ENCODE assay signal across 8 cellular contexts in genomic region chr11:19714093-19714386, GRCh38. TPM values are rescaled to one million over a fixed set of nuclear protein-coding genes. Genes with fewer than 3 reads are reported as not detected.
DNase-seq lines count a peak whose midpoint lies in the region; ATAC-seq, FAIRE-seq and TF ChIP-seq lines count a peak whose summit lies in the region.

No MANE protein-coding gene starts in this region.

- H3K4me1 Mint-ChIP-seq in central memory CD8-positive, alpha-beta T cell = peaks cover 20% of the 10 kb centered on the region

- no peak for TF ChIP-seq RAD21 in A549 (conservative IDR thresholded peaks at IDR 0.05 in 1 of 2, IDR thresholded peaks at IDR 0.05 in 1 of 2)

- H3K36me3 Mint-ChIP-seq in central memory CD8-positive, alpha-beta T cell (ENCODE audit: insufficient read depth) = peaks cover 3% of the 10 kb centered on the region

- H3K4me1 ChIP-seq in A549 (peaks cover 36% of the 10 kb centered on the region), muscle layer of duodenum (ENCODE audit: control insufficient read depth in 1 of 2, insufficient read depth in 2 of 2, low read length in 2 of 2) (peaks cover 0 to 6% of the 10 kb centered on the region in 2 donors), mucosa of descending colon (ENCODE audit: low read depth) (peaks cover 21% of the 10 kb centered on the region)

- ATAC-seq in A549 = no peak
- ATAC-seq in central memory CD8-positive, alpha-beta T cell (replicated peaks; ENCODE audit: extremely low read depth, poor library complexity, severe bottlenecking) = no peak
- ATAC-seq in GM19035 (IDR thresholded peaks at IDR 0.05; ENCODE audit: unreplicated experiment) = no peak
- ATAC-seq in HG03135 (IDR thresholded peaks at IDR 0.05; ENCODE audit: unreplicated experiment) = no peak
- ATAC-seq in mucosa of descending colon = no peak

- H3K27me3 Mint-ChIP-seq in central memory CD8-positive, alpha-beta T cell = peaks cover 29% of the 10 kb centered on the region

- WGBS in A549 (ENCODE audit: missing lambda C conversion rate) = 62% methylated on average over 17 of the region's 17 CpGs

- H3K9me3 ChIP-seq in A549 (no peaks in the 10 kb centered on the region), muscle layer of duodenum (ENCODE audit: control insufficient read depth in 1 of 2, low read length in 2 of 2) (no peaks in the 10 kb centered on the region), mucosa of descending colon (no peaks in the 10 kb centered on the region)

- H3K4me2 ChIP-seq in A549 = peak overlapping the region; percentile 87

- CTCF ChIA-PET in A549 (lab: Yijun Ruan, JAX) = no interaction called here

- no peak for TF ChIP-seq EP300 in A549 (IDR thresholded peaks at IDR 0.05)

- peak overlapping the region; percentile 21 to 87; a peak in 3 of 6 replicates for H3K27ac ChIP-seq in A549
- peak overlapping the region; percentile 92 for H3K27ac ChIP-seq in muscle layer of duodenum (ENCODE audit: low read length)

- POLR2A ChIA-PET in A549 (lab: Yijun Ruan, JAX) = no interaction called here

- no peak for TF ChIP-seq POLR2A in A549 (IDR thresholded peaks at IDR 0.05; ENCODE audit: low read length)

- H3K36me3 ChIP-seq in muscle layer of duodenum (ENCODE audit: control insufficient read depth in 1 of 2, insufficient read depth in 2 of 2, low read length in 2 of 2) (no peaks in the 10 kb centered on the region), mucosa of descending colon (ENCODE audit: low read depth) (no peaks in the 10 kb centered on the region)

- no peak for TF ChIP-seq CTCF in A549 (IDR thresholded peaks at IDR 0.05)
- no peak for TF ChIP-seq CTCF in mucosa of descending colon (IDR thresholded peaks at IDR 0.05)

- DNase-seq in A549 (ENCODE audit: low read depth in 1 of 2, low spot score in 1 of 2) (no peak), HS-27A (ENCODE audit: low read depth) (peak; percentile 20), NCI-H526 treated with DMSO at 0.1 percent for 48 hours (lab: John Stamatoyannopoulos, UW) (no peak), mucosa of descending colon (no peak)
- DNase-seq in central memory CD8-positive, alpha-beta T cell (ENCODE audit: low spot score in 2 of 2) = no peak

- H3K27ac Mint-ChIP-seq in central memory CD8-positive, alpha-beta T cell (ENCODE audit: low read depth) = no peak overlapping the region

- H3K9me3 Mint-ChIP-seq in central memory CD8-positive, alpha-beta T cell = no peaks in the 10 kb centered on the region

- peaks cover 11% of the 10 kb centered on the region for H3K27me3 ChIP-seq in muscle layer of duodenum (ENCODE audit: low read depth, low read length)

- peak overlapping the region; percentile 49 for H3K4me3 ChIP-seq in A549
- peak overlapping the region; percentile 65 to 86 for H3K4me3 ChIP-seq in muscle layer of duodenum (ENCODE audit: low read depth in 1 of 2, low read length in 2 of 2)
- no peak overlapping the region for H3K4me3 ChIP-seq in mucosa of descending colon

- intact Hi-C loops in mucosa of descending colon (cut with DNase I, micrococcal nuclease) = no loop called here

- no peak for FAIRE-seq in A549 (lab: Jason Lieb, UNC)

- H3K4me3 Mint-ChIP-seq in central memory CD8-positive, alpha-beta T cell = peak overlapping the region; percentile 95

TF ChIP-seq in A549, 52 proteins besides CTCF, POLR2A, EP300 and RAD21:
- no peak for TF ChIP-seq PHF8 (IDR thresholded peaks at IDR 0.05; ENCODE audit: borderline replicate concordance, low read depth)
- TF ChIP-seq KDM1A (IDR thresholded peaks at IDR 0.05; ENCODE audit: low read depth) = no peak
- TF ChIP-seq, protein P1, sequence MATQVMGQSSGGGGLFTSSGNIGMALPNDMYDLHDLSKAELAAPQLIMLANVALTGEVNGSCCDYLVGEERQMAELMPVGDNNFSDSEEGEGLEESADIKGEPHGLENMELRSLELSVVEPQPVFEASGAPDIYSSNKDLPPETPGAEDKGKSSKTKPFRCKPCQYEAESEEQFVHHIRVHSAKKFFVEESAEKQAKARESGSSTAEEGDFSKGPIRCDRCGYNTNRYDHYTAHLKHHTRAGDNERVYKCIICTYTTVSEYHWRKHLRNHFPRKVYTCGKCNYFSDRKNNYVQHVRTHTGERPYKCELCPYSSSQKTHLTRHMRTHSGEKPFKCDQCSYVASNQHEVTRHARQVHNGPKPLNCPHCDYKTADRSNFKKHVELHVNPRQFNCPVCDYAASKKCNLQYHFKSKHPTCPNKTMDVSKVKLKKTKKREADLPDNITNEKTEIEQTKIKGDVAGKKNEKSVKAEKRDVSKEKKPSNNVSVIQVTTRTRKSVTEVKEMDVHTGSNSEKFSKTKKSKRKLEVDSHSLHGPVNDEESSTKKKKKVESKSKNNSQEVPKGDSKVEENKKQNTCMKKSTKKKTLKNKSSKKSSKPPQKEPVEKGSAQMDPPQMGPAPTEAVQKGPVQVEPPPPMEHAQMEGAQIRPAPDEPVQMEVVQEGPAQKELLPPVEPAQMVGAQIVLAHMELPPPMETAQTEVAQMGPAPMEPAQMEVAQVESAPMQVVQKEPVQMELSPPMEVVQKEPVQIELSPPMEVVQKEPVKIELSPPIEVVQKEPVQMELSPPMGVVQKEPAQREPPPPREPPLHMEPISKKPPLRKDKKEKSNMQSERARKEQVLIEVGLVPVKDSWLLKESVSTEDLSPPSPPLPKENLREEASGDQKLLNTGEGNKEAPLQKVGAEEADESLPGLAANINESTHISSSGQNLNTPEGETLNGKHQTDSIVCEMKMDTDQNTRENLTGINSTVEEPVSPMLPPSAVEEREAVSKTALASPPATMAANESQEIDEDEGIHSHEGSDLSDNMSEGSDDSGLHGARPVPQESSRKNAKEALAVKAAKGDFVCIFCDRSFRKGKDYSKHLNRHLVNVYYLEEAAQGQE (IDR thresholded peaks at IDR 0.05) = no peak
- TF ChIP-seq HDAC2 (IDR thresholded peaks at IDR 0.05) = no peak
- TF ChIP-seq HOXA7 (CRISPR knock-in tag; IDR thresholded peaks at IDR 0.05) = no peak
- TF ChIP-seq FOSL2 (IDR thresholded peaks at IDR 0.05) = no peak
- TF ChIP-seq FOSL2 (CRISPR knock-in tag; IDR thresholded peaks at IDR 0.05) = no peak
- TF ChIP-seq EHMT2 (IDR thresholded peaks at IDR 0.05; ENCODE audit: low read depth) = no peak
- TF ChIP-seq, protein P2, sequence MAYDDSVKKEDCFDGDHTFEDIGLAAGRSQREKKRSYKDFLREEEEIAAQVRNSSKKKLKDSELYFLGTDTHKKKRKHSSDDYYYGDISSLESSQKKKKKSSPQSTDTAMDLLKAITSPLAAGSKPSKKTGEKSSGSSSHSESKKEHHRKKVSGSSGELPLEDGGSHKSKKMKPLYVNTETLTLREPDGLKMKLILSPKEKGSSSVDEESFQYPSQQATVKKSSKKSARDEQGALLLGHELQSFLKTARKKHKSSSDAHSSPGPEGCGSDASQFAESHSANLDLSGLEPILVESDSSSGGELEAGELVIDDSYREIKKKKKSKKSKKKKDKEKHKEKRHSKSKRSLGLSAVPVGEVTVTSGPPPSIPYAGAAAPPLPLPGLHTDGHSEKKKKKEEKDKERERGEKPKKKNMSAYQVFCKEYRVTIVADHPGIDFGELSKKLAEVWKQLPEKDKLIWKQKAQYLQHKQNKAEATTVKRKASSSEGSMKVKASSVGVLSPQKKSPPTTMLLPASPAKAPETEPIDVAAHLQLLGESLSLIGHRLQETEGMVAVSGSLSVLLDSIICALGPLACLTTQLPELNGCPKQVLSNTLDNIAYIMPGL (CRISPR knock-in tag; IDR thresholded peaks at IDR 0.05; ENCODE audit: borderline replicate concordance) = no peak
- no peak for TF ChIP-seq KDM5A (IDR thresholded peaks at IDR 0.05)
- TF ChIP-seq ZFP36 (IDR thresholded peaks at IDR 0.05; ENCODE audit: borderline replicate concordance, partially characterized antibody) = no peak
- no peak for TF ChIP-seq MAFK (IDR thresholded peaks at IDR 0.05; ENCODE audit: partially characterized antibody)

RNA-seq across cellular contexts. Expression of gene NAV2, which starts 1.4 kb away (rescaled TPM):
- 19.8 and 27.6 TPM in 2 replicates for polyA plus RNA-seq in A549 (2011; rRNA removed)
- 5.7 and 7.0 TPM in 2 replicates for polyA plus RNA-seq in A549 (2012; cell fraction: cytosol; rRNA removed)
- 13.3 and 14.1 TPM in 2 replicates for polyA plus RNA-seq in A549 (2012; cell fraction: nucleus; rRNA removed)
- polyA plus RNA-seq in A549 (2017; fragmentation: RNase III; extraction: RNeasy Plus Mini Kit Qiagen cat#74134 plus additional on column Dnase treatment) = 4.9 to 6.2 TPM (median 4.9 TPM) in 3 replicates
- 69.8 and 79.2 TPM in 2 replicates for polyA minus RNA-seq in A549 (2011; rRNA and poly(A)+ RNA removed)
- 10 to 100 TPM; 21.9 to 65.9 (median 30.9) TPM for total RNA-seq in mucosa of descending colon
